Comparison of ENCODE assay signal across 17 cellular contexts in the genomic region with DNA sequence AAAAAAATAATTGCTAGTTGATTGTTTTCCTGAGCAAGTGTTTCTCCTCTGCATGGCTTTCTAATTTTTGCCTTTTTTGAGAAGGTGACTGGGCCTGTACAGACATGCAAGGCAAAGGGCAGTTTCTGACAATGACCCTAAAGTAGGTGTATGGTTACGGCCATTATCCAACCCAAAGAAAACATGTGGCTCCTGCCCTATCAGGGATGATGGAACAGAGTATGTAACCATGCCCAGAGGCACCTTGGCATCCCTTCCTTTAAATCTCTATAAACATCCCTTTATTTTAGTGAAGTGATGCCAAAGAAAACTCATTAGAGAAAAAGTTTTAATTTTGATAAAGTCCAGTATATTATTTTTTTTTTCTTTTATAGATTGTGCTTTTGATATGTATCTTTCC.
"Had no signal": no experiment of that assay in that cellular context is flagged by ENCODE, and none has a peak within 500 bp of the region (broad histone marks: within the 10 kb centered on the region; RNA-seq: fewer than 3 reads in every experiment).

No MANE protein-coding gene starts in this region.

- H3K27ac Mint-ChIP-seq: activated naive CD4-positive, alpha-beta T cell treated with anti-CD3 and anti-CD28 coated beads, Interleukin-2, amount 50 U/mL, for 24 hours; immature natural killer cell; stimulated activated naive CD8-positive, alpha-beta T cell treated with anti-CD3 and anti-CD28 coated beads, Interleukin-15, Interleukin-2, amounts not matched to agents 100 ng/mL and 50 ng/mL, for 24 hours had no signal

- ATAC-seq: naive thymus-derived CD8-positive, alpha-beta T cell; right lobe of liver had no signal

- H3K27me3 ChIP-seq: esophagus muscularis mucosa, right lobe of liver, transverse colon, vagina had no signal

- DNase-seq: activated CD4-positive, alpha-beta T cell treated with anti-CD3 and anti-CD28 coated beads, Interleukin-2, amount 50 U/mL, for 4 hours; activated gamma-delta T cell; effector CD8-positive, alpha-beta T cell; immature natural killer cell; mesendoderm; naive thymus-derived CD8-positive, alpha-beta T cell; right lobe of liver; small intestine; stimulated activated CD4-positive, alpha-beta T cell treated with anti-CD3 and anti-CD28 coated beads, Interleukin-15, amount 100 ng/mL, for 24 hours; stimulated activated CD4-positive, alpha-beta T cell treated with anti-CD3 and anti-CD28 coated beads, Interleukin-2, amount 100 ng/mL, for 48 hours; transverse colon had no signal

- H3K4me3 ChIP-seq: esophagus muscularis mucosa, right lobe of liver, transverse colon, vagina had no signal

- H3K4me1 ChIP-seq: right lobe of liver, transverse colon had no signal

- H3K27me3 Mint-ChIP-seq: activated naive CD4-positive, alpha-beta T cell treated with anti-CD3 and anti-CD28 coated beads, Interleukin-2, amount 50 U/mL, for 24 hours; naive thymus-derived CD8-positive, alpha-beta T cell; stimulated activated naive CD8-positive, alpha-beta T cell treated with anti-CD3 and anti-CD28 coated beads, Interleukin-15, Interleukin-2, amounts not matched to agents 100 ng/mL and 50 ng/mL, for 24 hours had no signal

- H3K27ac ChIP-seq: esophagus muscularis mucosa, right lobe of liver, vagina had no signal

- H3K9me3 Mint-ChIP-seq: activated naive CD4-positive, alpha-beta T cell treated with anti-CD3 and anti-CD28 coated beads, Interleukin-2, amount 50 U/mL, for 24 hours; immature natural killer cell; naive thymus-derived CD8-positive, alpha-beta T cell; stimulated activated naive CD8-positive, alpha-beta T cell treated with anti-CD3 and anti-CD28 coated beads, Interleukin-15, Interleukin-2, amounts not matched to agents 100 ng/mL and 50 ng/mL, for 24 hours had no signal

- H3K9me3 ChIP-seq: right lobe of liver, transverse colon, vagina had no signal

- H3K36me3 Mint-ChIP-seq: activated naive CD4-positive, alpha-beta T cell treated with anti-CD3 and anti-CD28 coated beads, Interleukin-2, amount 50 U/mL, for 24 hours; immature natural killer cell; naive thymus-derived CD8-positive, alpha-beta T cell had no signal

- H3K36me3 ChIP-seq: esophagus muscularis mucosa, right lobe of liver, transverse colon, vagina had no signal

- H3K4me3 Mint-ChIP-seq: activated naive CD4-positive, alpha-beta T cell treated with anti-CD3 and anti-CD28 coated beads, Interleukin-2, amount 50 U/mL, for 24 hours; immature natural killer cell; naive thymus-derived CD8-positive, alpha-beta T cell; stimulated activated naive CD8-positive, alpha-beta T cell treated with anti-CD3 and anti-CD28 coated beads, Interleukin-15, Interleukin-2, amounts not matched to agents 100 ng/mL and 50 ng/mL, for 24 hours had no signal

- H3K4me1 Mint-ChIP-seq: immature natural killer cell had no signal

- FAIRE-seq: astrocyte, small intestine, TTC549 had no signal
